In genomic region chr15:72758195-72758594, GRCh38 we compare ENCODE assay signal across 12 cellular contexts. TPM values are rescaled to one million over a fixed set of nuclear protein-coding genes. Genes with fewer than 3 reads are reported as not detected.
DNase-seq lines count a peak whose midpoint lies in the region; ATAC-seq and TF ChIP-seq lines count a peak whose summit lies in the region.
"Had no signal": no experiment of that assay in that cellular context is flagged by ENCODE, and none has a peak within 500 bp of the region (broad histone marks: within the 10 kb centered on the region; RNA-seq: fewer than 3 reads in every experiment).

No MANE protein-coding gene starts in this region.

- H3K9me3 ChIP-seq in NT2/D1 (ENCODE audit: insufficient read depth, low read length) (no peaks in the 10 kb centered on the region), aorta (ENCODE audit: control insufficient read depth, low read length) (no peaks in the 10 kb centered on the region)

- no peaks in the 10 kb centered on the region for H3K4me1 ChIP-seq in NT2/D1 (ENCODE audit: insufficient read depth, insufficient read length)
- no peaks in the 10 kb centered on the region for H3K4me1 ChIP-seq in aorta (ENCODE audit: control insufficient read depth in 1 of 2, insufficient read depth in 2 of 2, low read length in 2 of 2)

- no peaks in the 10 kb centered on the region for H3K9me3 Mint-ChIP-seq in chondrocyte (ENCODE audit: low read depth)
- H3K9me3 Mint-ChIP-seq: activated T-helper 1 cell treated with anti-CD3 and anti-CD28 coated beads, Interleukin-12 subunit alpha, Interleukin-12 subunit beta, Interleukin-2, Interleukin-4 antibody, amounts not matched to agents 30 ng/mL and 10 ng/mL and 1 ng/mL, durations not matched to agents 14 hours and 24 hours and 36 hours had no signal

- POLR2A ChIA-PET in BJ (lab: Charles Lee): no interaction called here

- no peak for TF ChIP-seq CTCF in BJ (IDR thresholded peaks at IDR 0.05; ENCODE audit: insufficient read depth, low read depth, low read length)
- no peak for TF ChIP-seq CTCF in chondrocyte (IDR thresholded peaks at IDR 0.05)

- no peak overlapping the region for H3K9ac ChIP-seq in NT2/D1 (ENCODE audit: insufficient read length, low read depth)

- H3K4me3 ChIP-seq in BJ (ENCODE audit: low read depth, low read length) (no peak overlapping the region), NT2/D1 (ENCODE audit: insufficient read length, low read depth) (no peak overlapping the region), aorta (ENCODE audit: low read length in 2 of 2) (no peak overlapping the region)

- H3K4me3 Mint-ChIP-seq in chondrocyte (ENCODE audit: unreplicated experiment): no peak overlapping the region
- H3K4me3 Mint-ChIP-seq: activated T-helper 1 cell treated with anti-CD3 and anti-CD28 coated beads, Interleukin-12 subunit alpha, Interleukin-12 subunit beta, Interleukin-2, Interleukin-4 antibody, amounts not matched to agents 30 ng/mL and 10 ng/mL and 1 ng/mL, durations not matched to agents 14 hours and 24 hours and 36 hours had no signal

- H3K36me3 ChIP-seq in BJ (ENCODE audit: control insufficient read depth, insufficient read depth, low read length) (peaks cover 10% of the 10 kb centered on the region), NT2/D1 (ENCODE audit: insufficient read depth, insufficient read length, low read length) (peaks cover 72% of the 10 kb centered on the region), aorta (ENCODE audit: control insufficient read depth in 1 of 2, insufficient read depth in 2 of 2, low read length in 1 of 2) (peaks cover 6 to 16% of the 10 kb centered on the region in 2 donors)

- peak overlapping the region; percentile 89 for H3K27ac Mint-ChIP-seq in chondrocyte (ENCODE audit: unreplicated experiment)
- H3K27ac Mint-ChIP-seq: activated T-helper 1 cell treated with anti-CD3 and anti-CD28 coated beads, Interleukin-12 subunit alpha, Interleukin-12 subunit beta, Interleukin-2, Interleukin-4 antibody, amounts not matched to agents 30 ng/mL and 10 ng/mL and 1 ng/mL, durations not matched to agents 14 hours and 24 hours and 36 hours had no signal

- H3K36me3 Mint-ChIP-seq in chondrocyte (ENCODE audit: low read depth): peaks cover 38% of the 10 kb centered on the region

- peaks cover 14% of the 10 kb centered on the region for H3K4me1 Mint-ChIP-seq in chondrocyte (ENCODE audit: low read depth)

- no peak overlapping the region for H3K27ac ChIP-seq in aorta (ENCODE audit: low read depth in 1 of 2, low read length in 2 of 2)

- DNase-seq in BJ (ENCODE audit: low read depth) (peak; percentile 65), NT2/D1 (ENCODE audit: low read depth, low spot score) (peak; percentile 82), chondrocyte (ENCODE audit: low spot score) (no peak), lung microvascular endothelial cell (ENCODE audit: low read depth in 2 of 2) (peak; percentile 32 to 91), D341Med (ENCODE audit: low spot score) (no peak), NCI-H2227 treated with DMSO at 0.1 percent for 48 hours (lab: John Stamatoyannopoulos, UW) (no peak), aorta (no peak)
- DNase-seq in activated naive CD4-positive, alpha-beta T cell treated with Interleukin-2 at 50 U/mL for 16 hours: no peak
- DNase-seq: COR-L47, NCI-H1417, retina had no signal

- no peak for ATAC-seq in aorta (ENCODE audit: low FRiP score)

- H3K27me3 Mint-ChIP-seq in chondrocyte (ENCODE audit: low read depth): no peaks in the 10 kb centered on the region

- intact Hi-C loops in aorta (cut with DNase I): no loop called here

- H3K27me3 ChIP-seq in BJ (ENCODE audit: control insufficient read depth, insufficient read depth, low read length): no peaks in the 10 kb centered on the region
- no peaks in the 10 kb centered on the region for H3K27me3 ChIP-seq in NT2/D1 (ENCODE audit: insufficient read depth, insufficient read length)
- H3K27me3 ChIP-seq in aorta (ENCODE audit: control insufficient read depth in 1 of 2, insufficient read depth in 2 of 2, low read length in 1 of 2): no peaks in the 10 kb centered on the region

- WGBS in aorta, 2 donors: 87 to 91% methylated on average over 2 of the region's 2 CpGs

- CTCF ChIA-PET in BJ (lab: Yijun Ruan, JAX): interaction anchor here (1.4 to 1.7 kb wide), 2 partner anchors 15 to 36 kb away, joined by 4 read pairs; no protein-coding TSS in a partner anchor

RNA-seq across cellular contexts. Expression of gene ADPGK, which starts 25.4 kb away (rescaled TPM):
- polyA plus RNA-seq in BJ (2011; rRNA removed) (62.5 and 67.6 TPM in 2 replicates), aorta (10 to 100 TPM; 11.3 to 32.7 TPM)
- polyA minus RNA-seq in BJ (2011; rRNA and poly(A)+ RNA removed): 28.9 and 39.7 TPM in 2 replicates
- total RNA-seq in chondrocyte (33.0 to 56.9 TPM (median 34.7 TPM) in 3 replicates), lung microvascular endothelial cell (25.9 and 39.7 TPM in 2 replicates), aorta (10 to 100 TPM; 46.9 to 52.1 TPM)

Comparison
In these comparisons a context has a peak if more than half of its experiments do, and no peak if none do; other contexts are left out.
1. DNase-seq: peak in BJ (single experiment), NT2/D1 (single experiment) and lung microvascular endothelial cell (2 of 2); none in chondrocyte (single experiment), D341Med (single experiment), NCI-H2227 treated with DMSO at 0.1 percent for 48 hours (single experiment), activated naive CD4-positive, alpha-beta T cell treated with Interleukin-2 at 50 U/mL for 16 hours (single experiment) and aorta (0 of 2).